15 cellular contexts compared by ENCODE assay signal in genomic region chr10:79451046-79451699, GRCh38. TPM values are rescaled to one million over a fixed set of nuclear protein-coding genes. Genes with fewer than 3 reads are reported as not detected.
A peak's percentile ranks its signal among the peaks of the same experiment; 100 is the strongest.
DNase-seq lines count a peak whose midpoint lies in the region; ATAC-seq and TF ChIP-seq lines count a peak whose summit lies in the region.
"Had no signal": no experiment of that assay in that cellular context is flagged by ENCODE, and none has a peak within 500 bp of the region (broad histone marks: within the 10 kb centered on the region; RNA-seq: fewer than 3 reads in every experiment).

No MANE protein-coding gene starts in this region.

- 93 to 96% (median 94%) methylated on average over 14 of the region's 14 CpGs for WGBS in spleen, 5 donors

- H3K9me3 ChIP-seq in spleen = no peaks in the 10 kb centered on the region
- H3K9me3 ChIP-seq: BLaER1 had no signal

- no peak for ATAC-seq in activated CD4-positive, CD25-positive, alpha-beta regulatory T cell treated with anti-CD3 and anti-CD28 coated beads, Interleukin-2, amount 50 U/mL, for 24 hours

- H3K27ac Mint-ChIP-seq in nephron = peak overlapping the region in 2 of 3 experiments; percentile 15 to 77

- H3K27me3 Mint-ChIP-seq in nephron (ENCODE audit: low read depth) = peaks cover 8% of the 10 kb centered on the region

- TF ChIP-seq POLR2A in spleen (IDR thresholded peaks at IDR 0.05) = no peak

- peaks cover 44% of the 10 kb centered on the region for H3K4me1 Mint-ChIP-seq in nephron

- no peak overlapping the region for H3K27ac ChIP-seq in spleen
- H3K27ac ChIP-seq: 22Rv1, BLaER1, GM23248 had no signal

- DNase-seq in activated CD4-positive, CD25-positive, alpha-beta regulatory T cell treated with anti-CD3 and anti-CD28 coated beads, Interleukin-2, amount 50 U/mL, for 72 hours = peak; percentile 6
- peak; percentile 27 for DNase-seq in spleen
- DNase-seq in ureter (ENCODE audit: low spot score) = peak; percentile 28
- DNase-seq in NCI-H2029 (lab: John Stamatoyannopoulos, UW) = no peak
- DNase-seq in NCI-H524 treated with DMSO at 0.1 percent for 48 hours (lab: John Stamatoyannopoulos, UW) = no peak
- no peak for DNase-seq in CD1c-positive myeloid dendritic cell (ENCODE audit: extremely low spot score)
- DNase-seq: AML-193; CD4-positive, CD25-positive, alpha-beta regulatory T cell; DMS 273 treated with DMSO at 0.1 percent for 48 hours; GM23248 had no signal

- no peaks in the 10 kb centered on the region for H3K36me3 Mint-ChIP-seq in nephron (ENCODE audit: low read depth)
- H3K36me3 Mint-ChIP-seq: CD4-positive, CD25-positive, alpha-beta regulatory T cell had no signal

- no peaks in the 10 kb centered on the region for H3K36me3 ChIP-seq in spleen
- H3K36me3 ChIP-seq: BLaER1 had no signal

- no peak overlapping the region for H3K4me3 Mint-ChIP-seq in nephron

- H3K27me3 ChIP-seq in spleen (replicated peaks in 1 of 7) = peaks cover 0 to 6% (median 0%) of the 10 kb centered on the region in 7 donors
- H3K27me3 ChIP-seq: BLaER1 had no signal

- intact Hi-C loops in spleen (cut with DNase I; ENCODE audit: low total_unique reads) = no loop called here

- no peak overlapping the region for H3K4me3 ChIP-seq in spleen
- H3K4me3 ChIP-seq: BLaER1, GM23248 had no signal

- no peak for TF ChIP-seq CTCF in nephron (IDR thresholded peaks at IDR 0.05; ENCODE audit: unreplicated experiment in 3 of 3)
- TF ChIP-seq CTCF in spleen (IDR thresholded peaks at IDR 0.05 in 8 of 11, conservative IDR thresholded peaks at IDR 0.05 in 3 of 11) = no peak

- no peaks in the 10 kb centered on the region for H3K9me3 Mint-ChIP-seq in nephron
- H3K9me3 Mint-ChIP-seq: CD4-positive, CD25-positive, alpha-beta regulatory T cell had no signal

- peaks cover 0 to 15% (median 8%) of the 10 kb centered on the region in 6 donors for H3K4me1 ChIP-seq in spleen

RNA-seq across cellular contexts. Expression of gene ZCCHC24, which starts 5.7 kb away (rescaled TPM):
- 10 to 100 TPM; 12.6 to 34.1 (median 27.1) TPM for total RNA-seq in spleen
- polyA plus RNA-seq in spleen = 10 to 100 TPM in 1 of 3 donors, 1 to 10 TPM in 2; 4.9 to 11.8 (median 5.8) TPM
- 33.9 TPM for total RNA-seq in ureter
- total RNA-seq: HT-29 had no signal

Comparison
In these comparisons a context has a peak if more than half of its experiments do, and no peak if none do; other contexts are left out.
1. DNase-seq: peak in activated CD4-positive, CD25-positive, alpha-beta regulatory T cell treated with anti-CD3 and anti-CD28 coated beads, Interleukin-2, amount 50 U/mL, for 72 hours (single experiment), spleen (single experiment) and ureter (single experiment); none in NCI-H2029 (single experiment), NCI-H524 treated with DMSO at 0.1 percent for 48 hours (single experiment) and CD1c-positive myeloid dendritic cell (single experiment).